ENCODE assay signal across 26 cellular contexts in the genomic region with DNA sequence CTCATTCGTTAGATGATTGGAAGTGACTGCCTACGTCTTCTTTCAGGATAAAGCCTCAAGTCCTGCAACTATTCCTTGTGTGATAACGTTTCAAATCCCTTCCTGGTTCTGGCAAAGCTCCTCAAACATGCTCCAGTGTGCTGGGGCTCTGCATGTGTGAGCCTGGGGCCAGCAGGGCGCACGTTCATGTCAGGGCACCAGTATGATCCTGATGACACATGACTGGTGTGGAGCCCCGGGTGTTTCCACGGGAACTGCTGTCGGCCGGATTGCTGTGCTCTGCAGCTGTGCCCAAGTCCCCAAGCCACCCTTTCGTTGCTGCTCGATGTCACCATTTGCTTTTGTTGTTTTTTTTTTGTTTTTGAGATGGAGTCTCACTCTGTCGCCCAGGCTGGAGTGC. TPM values are rescaled to one million over a fixed set of nuclear protein-coding genes. Genes with fewer than 3 reads are reported as not detected.
"Had no signal": no experiment of that assay in that cellular context is flagged by ENCODE, and none has a peak within 500 bp of the region (broad histone marks: within the 10 kb centered on the region; RNA-seq: fewer than 3 reads in every experiment).

No MANE protein-coding gene starts in this region.

- H3K27me3 ChIP-seq: neural progenitor cell had no signal

- H2AFZ ChIP-seq: neural progenitor cell had no signal

- H3K36me3 ChIP-seq: lower lobe of right lung, neural progenitor cell had no signal

- DNase-seq: activated CD4-positive, alpha-beta T cell treated with anti-CD3 and anti-CD28 coated beads, Interleukin-2, amount 50 U/mL, for 1 hour; activated CD8-positive, alpha-beta T cell treated with anti-CD3 and anti-CD28 coated beads, Interleukin-2, amount 10 ng/mL, durations not matched to agents 7 days and 5 days; activated gamma-delta T cell; anterior cingulate cortex; caudate nucleus; effector memory CD8-positive, alpha-beta T cell; foreskin melanocyte; hypothalamus; mesendoderm; stimulated activated CD4-positive, alpha-beta T cell treated with anti-CD3 and anti-CD28 coated beads, Interleukin-4, amount 100 ng/mL, for 24 hours; stimulated activated naive CD8-positive, alpha-beta T cell treated with anti-CD3 and anti-CD28 coated beads, Interleukin-15, Interleukin-2, amounts not matched to agents 100 U/mL and 50 U/mL, for 24 hours had no signal

- H3K9ac ChIP-seq: neural progenitor cell had no signal

- H3K27ac ChIP-seq: dorsolateral prefrontal cortex, lower lobe of right lung, neural progenitor cell, VCaP had no signal

- H3K4me2 ChIP-seq: neural progenitor cell had no signal

- H3K4me3 ChIP-seq: dorsolateral prefrontal cortex, lower lobe of right lung, mucosa of descending colon, neural progenitor cell had no signal

- H3K4me1 ChIP-seq: lower lobe of right lung, neural progenitor cell had no signal

- H3K9me3 ChIP-seq: lower lobe of right lung, mucosa of descending colon had no signal

- ATAC-seq: activated CD4-positive, CD25-positive, alpha-beta regulatory T cell treated with anti-CD3 and anti-CD28 coated beads, Interleukin-2, amount 50 U/mL, for 24 hours; activated CD8-positive, alpha-beta T cell treated with anti-CD3 and anti-CD28 coated beads, Interleukin-2, amount 10 ng/mL, durations not matched to agents 7 days and 5 days; effector memory CD8-positive, alpha-beta T cell; esophagus mucosa; lower lobe of right lung; mucosa of descending colon; stimulated activated naive CD8-positive, alpha-beta T cell treated with anti-CD3 and anti-CD28 coated beads, Interleukin-15, Interleukin-2, amounts not matched to agents 100 U/mL and 50 U/mL, for 24 hours had no signal

RNA-seq across cellular contexts. Expression of a gene that starts 21.3 kb away (rescaled TPM):
- total RNA-seq: activated CD8-positive, alpha-beta T cell treated with anti-CD3 and anti-CD28 coated beads, Interleukin-2, amount 10 ng/mL, durations not matched to agents 7 days and 5 days; activated T-helper 1 cell treated with anti-CD3 and anti-CD28 coated beads, Interleukin-12 subunit alpha, Interleukin-12 subunit beta, Interleukin-2, Interleukin-4 antibody, amounts not matched to agents 30 ng/mL and 10 ng/mL and 1 ng/mL, durations not matched to agents 14 hours and 24 hours and 36 hours; endothelial cell of umbilical vein; esophagus mucosa; lower lobe of right lung; mucosa of descending colon; osteoblast; progenitor cell of endocrine pancreas; subcutaneous adipose tissue; T-helper 2 cell treated with Interferon-gamma antibody and Interleukin-4, amounts not matched to agents 100 ng/mL and 5 ng/mL, for 36 hours; urinary bladder had no signal
- polyA plus RNA-seq: endothelial cell of umbilical vein, thymus, urinary bladder had no signal

RNA-seq across cellular contexts. Expression of a gene that starts 32.6 kb away (rescaled TPM):
- total RNA-seq: activated CD8-positive, alpha-beta T cell treated with anti-CD3 and anti-CD28 coated beads, Interleukin-2, amount 10 ng/mL, durations not matched to agents 7 days and 5 days; activated T-helper 1 cell treated with anti-CD3 and anti-CD28 coated beads, Interleukin-12 subunit alpha, Interleukin-12 subunit beta, Interleukin-2, Interleukin-4 antibody, amounts not matched to agents 30 ng/mL and 10 ng/mL and 1 ng/mL, durations not matched to agents 14 hours and 24 hours and 36 hours; endothelial cell of umbilical vein; esophagus mucosa; lower lobe of right lung; mucosa of descending colon; osteoblast; progenitor cell of endocrine pancreas; subcutaneous adipose tissue; T-helper 2 cell treated with Interferon-gamma antibody and Interleukin-4, amounts not matched to agents 100 ng/mL and 5 ng/mL, for 36 hours; urinary bladder had no signal
- polyA plus RNA-seq: endothelial cell of umbilical vein, thymus, urinary bladder had no signal

RNA-seq across cellular contexts. Expression of a gene that starts 39.9 kb away (rescaled TPM):
- total RNA-seq: activated CD8-positive, alpha-beta T cell treated with anti-CD3 and anti-CD28 coated beads, Interleukin-2, amount 10 ng/mL, durations not matched to agents 7 days and 5 days; activated T-helper 1 cell treated with anti-CD3 and anti-CD28 coated beads, Interleukin-12 subunit alpha, Interleukin-12 subunit beta, Interleukin-2, Interleukin-4 antibody, amounts not matched to agents 30 ng/mL and 10 ng/mL and 1 ng/mL, durations not matched to agents 14 hours and 24 hours and 36 hours; endothelial cell of umbilical vein; esophagus mucosa; lower lobe of right lung; mucosa of descending colon; osteoblast; progenitor cell of endocrine pancreas; subcutaneous adipose tissue; T-helper 2 cell treated with Interferon-gamma antibody and Interleukin-4, amounts not matched to agents 100 ng/mL and 5 ng/mL, for 36 hours; urinary bladder had no signal
- polyA plus RNA-seq: endothelial cell of umbilical vein, thymus, urinary bladder had no signal

RNA-seq across cellular contexts. Expression of a gene that starts 54.8 kb away (rescaled TPM):
- total RNA-seq: activated CD8-positive, alpha-beta T cell treated with anti-CD3 and anti-CD28 coated beads, Interleukin-2, amount 10 ng/mL, durations not matched to agents 7 days and 5 days; activated T-helper 1 cell treated with anti-CD3 and anti-CD28 coated beads, Interleukin-12 subunit alpha, Interleukin-12 subunit beta, Interleukin-2, Interleukin-4 antibody, amounts not matched to agents 30 ng/mL and 10 ng/mL and 1 ng/mL, durations not matched to agents 14 hours and 24 hours and 36 hours; dorsolateral prefrontal cortex; endothelial cell of umbilical vein; esophagus mucosa; lower lobe of right lung; mucosa of descending colon; osteoblast; progenitor cell of endocrine pancreas; subcutaneous adipose tissue; T-helper 2 cell treated with Interferon-gamma antibody and Interleukin-4, amounts not matched to agents 100 ng/mL and 5 ng/mL, for 36 hours; urinary bladder had no signal
- polyA plus RNA-seq: endothelial cell of umbilical vein, thymus, urinary bladder had no signal
